In the genomic region with DNA sequence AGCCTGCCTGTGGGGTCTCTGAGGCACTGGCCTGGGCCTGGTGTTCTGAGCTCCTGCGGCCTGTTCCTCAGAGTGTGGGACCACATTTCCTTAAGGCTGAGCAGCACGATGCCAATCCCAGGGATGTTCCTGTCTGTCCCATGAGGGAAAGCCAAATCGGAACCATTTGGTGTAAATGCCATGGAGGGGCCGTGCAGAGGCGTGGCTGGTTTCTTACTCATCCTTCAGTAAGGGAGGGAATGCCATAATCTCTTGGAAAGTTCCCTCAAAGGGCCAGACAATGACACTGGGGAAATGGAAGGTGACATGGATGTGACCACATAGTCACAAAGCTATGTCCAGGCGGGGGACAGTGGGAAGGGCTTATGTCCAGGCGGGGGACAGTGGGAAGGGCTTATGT, we compare ENCODE assay signal across 21 cellular contexts. TPM values are rescaled to one million over a fixed set of nuclear protein-coding genes. Genes with fewer than 3 reads are reported as not detected.
DNase-seq lines count a peak whose midpoint lies in the region; ATAC-seq and TF ChIP-seq lines count a peak whose summit lies in the region.
"Had no signal": no experiment of that assay in that cellular context is flagged by ENCODE, and none has a peak within 500 bp of the region (broad histone marks: within the 10 kb centered on the region; RNA-seq: fewer than 3 reads in every experiment).

No MANE protein-coding gene starts in this region.

- H3K27me3 ChIP-seq in BLaER1, result no peaks in the 10 kb centered on the region
- H3K27me3 ChIP-seq in SJCRH30, result peaks cover 7% of the 10 kb centered on the region
- H3K27me3 ChIP-seq: BE2C had no signal

- DNase-seq in RWPE1 (ENCODE audit: low spot score) (no peak), islet precursor cell (peak; percentile 44), SJCRH30 (no peak), HK-2 (ENCODE audit: unreplicated experiment) (no peak), pons (ENCODE audit: low spot score) (no peak)
- no peak for DNase-seq in stimulated activated naive B cell treated with anti-CD40 and anti-IgM and Interleukin-4, amounts not matched to agents 10 μg/mL and 1 μg/mL and 100 μg/mL, for 72 hours
- DNase-seq: ACHN; BE2C; Calu3; CD4-positive, alpha-beta memory T cell; EL; HFFc6; MM.1S; NCI-H1092; NCI-H146; NCI-H2029 treated with DMSO at 0.1 percent for 48 hours; NCI-H2171; NCI-H526; PC-9; SW 1271 had no signal

- no peaks in the 10 kb centered on the region for H3K9me3 Mint-ChIP-seq in stimulated activated naive B cell treated with anti-CD40 and anti-IgM and Interleukin-4, amounts not matched to agents 10 μg/mL and 1 μg/mL and 100 μg/mL, for 72 hours
- H3K9me3 Mint-ChIP-seq: CD4-positive, alpha-beta memory T cell; HFFc6 had no signal

- H3K4me2 ChIP-seq in BLaER1, result peak overlapping the region; percentile 32; the same call in 1 of the 2 replicates
- H3K4me2 ChIP-seq: PC-9 had no signal

- no peaks in the 10 kb centered on the region for H3K9me3 ChIP-seq in BLaER1
- no peaks in the 10 kb centered on the region for H3K9me3 ChIP-seq in SJCRH30 (replicated peaks)
- H3K9me3 ChIP-seq: BE2C had no signal

- H4K20me1 ChIP-seq in BLaER1, result no peaks in the 10 kb centered on the region

- H3K4me3 Mint-ChIP-seq in stimulated activated naive B cell treated with anti-CD40 and anti-IgM and Interleukin-4, amounts not matched to agents 10 μg/mL and 1 μg/mL and 100 μg/mL, for 72 hours, result no peak overlapping the region
- H3K4me3 Mint-ChIP-seq: CD4-positive, alpha-beta memory T cell; HFFc6 had no signal

- no peak for ATAC-seq in stimulated activated naive B cell treated with anti-CD40 and anti-IgM and Interleukin-4, amounts not matched to agents 10 μg/mL and 1 μg/mL and 100 μg/mL, for 72 hours (replicated peaks)

- H3K36me3 Mint-ChIP-seq in stimulated activated naive B cell treated with anti-CD40 and anti-IgM and Interleukin-4, amounts not matched to agents 10 μg/mL and 1 μg/mL and 100 μg/mL, for 72 hours, result no peaks in the 10 kb centered on the region
- H3K36me3 Mint-ChIP-seq: CD4-positive, alpha-beta memory T cell had no signal

- peaks cover 30% of the 10 kb centered on the region for H3K4me1 ChIP-seq in BLaER1
- no peaks in the 10 kb centered on the region for H3K4me1 ChIP-seq in SJCRH30
- H3K4me1 ChIP-seq: BE2C had no signal

- H3K9ac ChIP-seq in BLaER1, result no peak overlapping the region

- H3K4me1 Mint-ChIP-seq in stimulated activated naive B cell treated with anti-CD40 and anti-IgM and Interleukin-4, amounts not matched to agents 10 μg/mL and 1 μg/mL and 100 μg/mL, for 72 hours, result peaks cover 1 to 7% of the 10 kb centered on the region in 2 donors
- H3K4me1 Mint-ChIP-seq: CD4-positive, alpha-beta memory T cell had no signal

- H3K4me3 ChIP-seq in BLaER1, result no peak overlapping the region
- no peak overlapping the region for H3K4me3 ChIP-seq in SJCRH30
- H3K4me3 ChIP-seq: PC-9 had no signal

- H3K36me3 ChIP-seq in BLaER1, result no peaks in the 10 kb centered on the region
- H3K36me3 ChIP-seq in SJCRH30, result no peaks in the 10 kb centered on the region
- H3K36me3 ChIP-seq: BE2C had no signal

- peak overlapping the region; percentile 51 for H3K27ac Mint-ChIP-seq in stimulated activated naive B cell treated with anti-CD40 and anti-IgM and Interleukin-4, amounts not matched to agents 10 μg/mL and 1 μg/mL and 100 μg/mL, for 72 hours
- H3K27ac Mint-ChIP-seq: HFFc6 had no signal

- H3K27me3 Mint-ChIP-seq in stimulated activated naive B cell treated with anti-CD40 and anti-IgM and Interleukin-4, amounts not matched to agents 10 μg/mL and 1 μg/mL and 100 μg/mL, for 72 hours, result no peaks in the 10 kb centered on the region
- H3K27me3 Mint-ChIP-seq: CD4-positive, alpha-beta memory T cell had no signal

- no peak for TF ChIP-seq CTCF in RWPE1 (conservative IDR thresholded peaks at IDR 0.05; ENCODE audit: low read depth)

- no peak overlapping the region for H3K27ac ChIP-seq in BLaER1
- H3K27ac ChIP-seq in RWPE1, result peak overlapping the region; percentile 23
- H3K27ac ChIP-seq in SJCRH30, result no peak overlapping the region
- H3K27ac ChIP-seq: PC-9 had no signal

- CTCF ChIA-PET in RWPE1 (lab: Yijun Ruan, JAX), result interaction anchor here (0.5 to 0.9 kb wide), 3 partner anchors 19 to 63 kb away, joined by 3 read pairs; no protein-coding TSS in a partner anchor

- POLR2A ChIA-PET in RWPE1 (lab: Yijun Ruan, JAX; ENCODE audit: low non-redundant PET), result interaction anchor here (0.5 kb wide), 1 partner anchor 16 kb away, joined by 6 read pairs; no protein-coding TSS in a partner anchor

RNA-seq across cellular contexts. Expression of gene PTMA, which starts 14.4 kb away (rescaled TPM):
- 1,694 and 1,855 TPM in 2 replicates for total RNA-seq in SJCRH30 (2014; rRNA removed; shearing (Covaris generic))
